In genomic region chr3:159787794-159788205, GRCh38 we compare ENCODE assay signal across 12 cellular contexts. TPM values are rescaled to one million over a fixed set of nuclear protein-coding genes. Genes with fewer than 3 reads are reported as not detected.
DNase-seq lines count a peak whose midpoint lies in the region; ATAC-seq and TF ChIP-seq lines count a peak whose summit lies in the region.
"Had no signal": no experiment of that assay in that cellular context is flagged by ENCODE, and none has a peak within 500 bp of the region (broad histone marks: within the 10 kb centered on the region; RNA-seq: fewer than 3 reads in every experiment).

No MANE protein-coding gene starts in this region.

- H3K4me2 ChIP-seq in skeletal muscle satellite cell (ENCODE audit: low read length) = peak overlapping the region; percentile 44

- peak overlapping the region; percentile 52 to 61 for H3K27ac ChIP-seq in right atrium auricular region

- H3K36me3 ChIP-seq in right atrium auricular region (no peaks in the 10 kb centered on the region), skeletal muscle satellite cell (ENCODE audit: insufficient read depth, low read length) (peaks cover 4% of the 10 kb centered on the region)

- peaks cover 2 to 17% (median 10%) of the 10 kb centered on the region in 5 donors for H3K27me3 Mint-ChIP-seq in naive thymus-derived CD8-positive, alpha-beta T cell
- H3K27me3 Mint-ChIP-seq: naive B cell had no signal

- peak; percentile 80 for DNase-seq in HS-5 (ENCODE audit: low read depth)
- peak; percentile 78 for DNase-seq in astrocyte of the spinal cord (ENCODE audit: low read depth, low spot score)
- no peak for DNase-seq in right atrium auricular region (ENCODE audit: low spot score)
- no peak for DNase-seq in occipital lobe (lab: John Stamatoyannopoulos, UW)
- no peak for DNase-seq in GM03348 (ENCODE audit: low spot score)
- DNase-seq in naive thymus-derived CD8-positive, alpha-beta T cell = no peak
- DNase-seq: activated B cell treated with CpG ODN at 0.5 μM for 24 hours; activated effector memory CD4-positive, alpha-beta T cell treated with anti-CD3 and anti-CD28 coated beads, Interleukin-2, amount 50 U/mL, for 16 hours; naive B cell had no signal

- ATAC-seq in GM18858 (IDR thresholded peaks at IDR 0.05; ENCODE audit: unreplicated experiment) = no peak
- no peak for ATAC-seq in naive thymus-derived CD8-positive, alpha-beta T cell

- H3K36me3 Mint-ChIP-seq in naive thymus-derived CD8-positive, alpha-beta T cell = no peaks in the 10 kb centered on the region
- H3K36me3 Mint-ChIP-seq: naive B cell had no signal

- no peak overlapping the region for H3K4me3 Mint-ChIP-seq in naive thymus-derived CD8-positive, alpha-beta T cell
- H3K4me3 Mint-ChIP-seq: activated B cell treated with CpG ODN at 0.5 μM for 24 hours, naive B cell had no signal

- H3K9me3 ChIP-seq in right atrium auricular region = no peaks in the 10 kb centered on the region
- no peaks in the 10 kb centered on the region for H3K9me3 ChIP-seq in skeletal muscle satellite cell (replicated peaks; ENCODE audit: low read length)
- H3K9me3 ChIP-seq: MG63 had no signal

- in situ Hi-C loops in astrocyte of the spinal cord (cut with HindIII; ENCODE audit: low sequenced_read_pairs) = no loop called here

- no peaks in the 10 kb centered on the region for H3K9me3 Mint-ChIP-seq in naive thymus-derived CD8-positive, alpha-beta T cell
- H3K9me3 Mint-ChIP-seq: activated B cell treated with CpG ODN at 0.5 μM for 24 hours, naive B cell had no signal

- POLR2A ChIA-PET in naive thymus-derived CD8-positive, alpha-beta T cell (lab: Charles Lee) = no interaction called here

- H3K27ac Mint-ChIP-seq in naive thymus-derived CD8-positive, alpha-beta T cell = no peak overlapping the region
- H3K27ac Mint-ChIP-seq: activated B cell treated with CpG ODN at 0.5 μM for 24 hours, naive B cell had no signal

- no peaks in the 10 kb centered on the region for H3K4me1 Mint-ChIP-seq in naive thymus-derived CD8-positive, alpha-beta T cell
- H3K4me1 Mint-ChIP-seq: activated B cell treated with CpG ODN at 0.5 μM for 24 hours, naive B cell had no signal

- no peak overlapping the region for H3K9ac ChIP-seq in skeletal muscle satellite cell (ENCODE audit: low read depth, low read length)

- H3K4me3 ChIP-seq in astrocyte of the spinal cord (ENCODE audit: low read depth, low read length) = no peak overlapping the region
- no peak overlapping the region for H3K4me3 ChIP-seq in right atrium auricular region
- no peak overlapping the region for H3K4me3 ChIP-seq in skeletal muscle satellite cell (ENCODE audit: low read length)
- H3K4me3 ChIP-seq: MG63 had no signal

- TF ChIP-seq CTCF in astrocyte of the spinal cord (IDR thresholded peaks at IDR 0.05; ENCODE audit: low read depth, low read length) (no peak), right atrium auricular region (IDR thresholded peaks at IDR 0.05) (no peak)

- no peaks in the 10 kb centered on the region for H3K27me3 ChIP-seq in right atrium auricular region
- no peaks in the 10 kb centered on the region for H3K27me3 ChIP-seq in skeletal muscle satellite cell (ENCODE audit: control insufficient read depth, insufficient read depth, low read length)
- H3K27me3 ChIP-seq: MG63 had no signal

- H3K4me1 ChIP-seq in right atrium auricular region = peaks cover 0 to 25% of the 10 kb centered on the region in 2 donors
- peaks cover 55% of the 10 kb centered on the region for H3K4me1 ChIP-seq in skeletal muscle satellite cell (ENCODE audit: control insufficient read depth, insufficient read depth, low read length)

RNA-seq across cellular contexts. Expression of gene SCHIP1, which starts 51.9 kb away (rescaled TPM):
- total RNA-seq in right atrium auricular region (10 to 100 TPM; 88.7 to 96.5 TPM), occipital lobe (50.4 TPM)
- 0.44 and 2.0 TPM in 2 replicates for total RNA-seq in skeletal muscle satellite cell (2012; rRNA removed)
- total RNA-seq in naive thymus-derived CD8-positive, alpha-beta T cell = not detected
- polyA plus RNA-seq in naive thymus-derived CD8-positive, alpha-beta T cell = not detected

Comparison
In these comparisons a context has a peak if more than half of its experiments do, and no peak if none do; other contexts are left out.
1. DNase-seq: peak in HS-5 (single experiment) and astrocyte of the spinal cord (single experiment); none in right atrium auricular region (single experiment), occipital lobe (single experiment), GM03348 (single experiment) and naive thymus-derived CD8-positive, alpha-beta T cell (0 of 10).
2. RNA of gene SCHIP1, which starts 51.9 kb away (total RNA-seq): 88.7 to 96.5 TPM in right atrium auricular region and 50.4 TPM in occipital lobe (single experiment); not detected in naive thymus-derived CD8-positive, alpha-beta T cell; every median in the first group is over 10 times any median in the second.